In genomic region chr12:42017036-42017435, GRCh38 we compare ENCODE assay signal across 20 cellular contexts.
"Had no signal": no experiment of that assay in that cellular context is flagged by ENCODE, and none has a peak within 500 bp of the region (broad histone marks: within the 10 kb centered on the region; RNA-seq: fewer than 3 reads in every experiment).

No MANE protein-coding gene starts in this region.

- H3K4me1 Mint-ChIP-seq: central memory CD8-positive, alpha-beta T cell had no signal

- H3K9ac ChIP-seq: parathyroid adenoma had no signal

- H3K4me1 ChIP-seq: ascending aorta, colonic mucosa, lower lobe of right lung, parathyroid adenoma, sigmoid colon had no signal

- DNase-seq: activated CD4-positive, CD25-positive, alpha-beta regulatory T cell treated with anti-CD3 and anti-CD28 coated beads, Interleukin-2, amount 50 U/mL, for 72 hours; activated CD8-positive, alpha-beta memory T cell treated with anti-CD3 and anti-CD28 coated beads for 24 hours; activated CD8-positive, alpha-beta memory T cell treated with anti-CD3 and anti-CD28 coated beads, Interleukin-2, amount 50 U/mL, for 48 hours; activated effector memory CD4-positive, alpha-beta T cell treated with anti-CD3 and anti-CD28 coated beads, Interleukin-2, amount 50 U/mL, for 16 hours; activated naive CD4-positive, alpha-beta T cell treated with anti-CD3 and anti-CD28 coated beads, Interleukin-2, amount 50 U/mL, for 16 hours; activated T-cell treated with anti-CD3 and anti-CD28 coated beads, Interleukin-2, amount 50 U/mL, for 48 hours; colonic mucosa; endodermal cell; foreskin fibroblast; left colon; lower lobe of right lung; natural killer cell; sigmoid colon; stimulated activated naive B cell treated with anti-CD40 and anti-IgM and Interleukin-4, amounts not matched to agents 10 μg/mL and 1 μg/mL and 100 μg/mL, for 72 hours had no signal

- H3K4me3 Mint-ChIP-seq: central memory CD8-positive, alpha-beta T cell; endodermal cell; natural killer cell; stimulated activated naive B cell treated with anti-CD40 and anti-IgM and Interleukin-4, amounts not matched to agents 10 μg/mL and 1 μg/mL and 100 μg/mL, for 72 hours had no signal

- H3K36me3 ChIP-seq: ascending aorta, colonic mucosa, lower lobe of right lung, sigmoid colon had no signal

- H3K9me3 ChIP-seq: ascending aorta, colonic mucosa, lower lobe of right lung, sigmoid colon had no signal

- H3K27me3 ChIP-seq: ascending aorta, colonic mucosa, hepatocyte, sigmoid colon had no signal

- H3K79me2 ChIP-seq: hepatocyte, parathyroid adenoma had no signal

- H3K4me3 ChIP-seq: ascending aorta, colonic mucosa, hepatocyte, lower lobe of right lung, sigmoid colon had no signal

- FAIRE-seq: islet of Langerhans had no signal

- H3K27ac ChIP-seq: ascending aorta, colonic mucosa, epithelial cell of prostate, hepatocyte, lower lobe of right lung, parathyroid adenoma, sigmoid colon had no signal

- H3K4me2 ChIP-seq: hepatocyte had no signal

- H2AFZ ChIP-seq: hepatocyte, parathyroid adenoma had no signal

- H3K9me3 Mint-ChIP-seq: central memory CD8-positive, alpha-beta T cell; endodermal cell; natural killer cell; stimulated activated naive B cell treated with anti-CD40 and anti-IgM and Interleukin-4, amounts not matched to agents 10 μg/mL and 1 μg/mL and 100 μg/mL, for 72 hours had no signal

- H3K36me3 Mint-ChIP-seq: natural killer cell; stimulated activated naive B cell treated with anti-CD40 and anti-IgM and Interleukin-4, amounts not matched to agents 10 μg/mL and 1 μg/mL and 100 μg/mL, for 72 hours had no signal

- H3K27ac Mint-ChIP-seq: endodermal cell; natural killer cell; stimulated activated naive B cell treated with anti-CD40 and anti-IgM and Interleukin-4, amounts not matched to agents 10 μg/mL and 1 μg/mL and 100 μg/mL, for 72 hours had no signal

- ATAC-seq: left colon, lower lobe of right lung, natural killer cell had no signal
